ENCODE assay signal across 1 cellular context in genomic region chr3:13231781-13232515, GRCh38.
TF ChIP-seq lines count a peak whose summit lies in the region.

No MANE protein-coding gene starts in this region.

TF ChIP-seq in IMR-90, 13 proteins besides CTCF, POLR2A, EP300 and RAD21:
- no peak for TF ChIP-seq USF2 (IDR thresholded peaks at IDR 0.05; ENCODE audit: low read depth, low read length)
- no peak for TF ChIP-seq RCOR1 (IDR thresholded peaks at IDR 0.05; ENCODE audit: insufficient replicate concordance, low read length)
- no peak for TF ChIP-seq MAZ (IDR thresholded peaks at IDR 0.05; ENCODE audit: borderline replicate concordance, low read depth, low read length)
- no peak for TF ChIP-seq FOS (IDR thresholded peaks at IDR 0.05; ENCODE audit: low read depth, low read length)
- TF ChIP-seq RFX5 (IDR thresholded peaks at IDR 0.05; ENCODE audit: low read depth, low read length) = no peak
- no peak for TF ChIP-seq SMC3 (IDR thresholded peaks at IDR 0.05; ENCODE audit: low read depth, low read length)
- TF ChIP-seq ELK1 (IDR thresholded peaks at IDR 0.05; ENCODE audit: borderline replicate concordance, low read depth, low read length) = no peak
